Comparison of ENCODE assay signal across 14 cellular contexts in the genomic region with DNA sequence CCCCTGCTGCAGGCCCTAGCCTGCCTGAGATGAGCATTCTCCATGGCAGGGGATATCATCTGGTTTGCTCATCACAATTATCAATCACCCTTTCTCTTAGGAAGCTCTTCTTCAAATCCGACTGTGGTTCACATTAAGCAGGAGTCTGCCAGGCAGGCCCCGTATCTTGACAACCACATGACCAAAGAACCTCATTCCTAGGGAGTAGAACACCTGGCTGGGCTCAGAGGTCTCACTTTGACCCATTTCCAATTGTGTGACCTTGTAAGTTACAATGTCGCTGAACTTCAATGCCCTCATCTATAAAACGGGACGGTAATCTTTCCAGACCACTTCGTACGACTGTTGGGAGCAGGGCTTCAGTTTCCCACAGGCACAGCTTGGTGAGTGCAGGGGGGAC.
A peak's percentile ranks its signal among the peaks of the same experiment; 100 is the strongest.
DNase-seq lines count a peak whose midpoint lies in the region; TF ChIP-seq lines count a peak whose summit lies in the region.
"Had no signal": no experiment of that assay in that cellular context is flagged by ENCODE, and none has a peak within 500 bp of the region (broad histone marks: within the 10 kb centered on the region; RNA-seq: fewer than 3 reads in every experiment).

No MANE protein-coding gene starts in this region.

- no peaks in the 10 kb centered on the region for H3K36me3 Mint-ChIP-seq in brain
- H3K36me3 Mint-ChIP-seq in neural progenitor cell = no peaks in the 10 kb centered on the region
- no peaks in the 10 kb centered on the region for H3K36me3 Mint-ChIP-seq in osteocyte (ENCODE audit: unreplicated experiment)

- H3K4me3 ChIP-seq in neural progenitor cell (no peak overlapping the region), tibial nerve (no peak overlapping the region)
- H3K4me3 ChIP-seq: HAP-1 had no signal

- H3K27ac Mint-ChIP-seq in brain = peak overlapping the region; percentile 16 to 87 (median 45)
- H3K27ac Mint-ChIP-seq in neural progenitor cell = peak overlapping the region; percentile 58
- no peak overlapping the region for H3K27ac Mint-ChIP-seq in osteocyte (ENCODE audit: unreplicated experiment)
- H3K27ac Mint-ChIP-seq: CD4-positive, alpha-beta T cell; HFFc6 had no signal

- no peaks in the 10 kb centered on the region for H3K79me2 ChIP-seq in neural progenitor cell (ENCODE audit: low read depth)

- H3K9me3 ChIP-seq in neural progenitor cell (ENCODE audit: low read depth) (no peaks in the 10 kb centered on the region), tibial nerve (no peaks in the 10 kb centered on the region)
- H3K9me3 ChIP-seq: HAP-1 had no signal

- TF ChIP-seq POLR2A in tibial nerve (IDR thresholded peaks at IDR 0.05) = no peak

- H3K9me3 Mint-ChIP-seq in brain = peaks cover 0 to 13% (median 0%) of the 10 kb centered on the region in 5 experiments
- H3K9me3 Mint-ChIP-seq in neural progenitor cell = no peaks in the 10 kb centered on the region
- H3K9me3 Mint-ChIP-seq in osteocyte (ENCODE audit: unreplicated experiment) = no peaks in the 10 kb centered on the region
- H3K9me3 Mint-ChIP-seq: CD4-positive, alpha-beta T cell; HFFc6 had no signal

- H3K27me3 Mint-ChIP-seq in brain (peaks cover under 1% of the 10 kb centered on the region), neural progenitor cell (ENCODE audit: insufficient read depth, low read depth) (peaks cover 14% of the 10 kb centered on the region), osteocyte (ENCODE audit: unreplicated experiment) (peaks cover 38% of the 10 kb centered on the region)

- H3K36me3 ChIP-seq in neural progenitor cell (no peaks in the 10 kb centered on the region), tibial nerve (no peaks in the 10 kb centered on the region)
- H3K36me3 ChIP-seq: HAP-1 had no signal

- peaks cover 73% of the 10 kb centered on the region for H3K4me1 Mint-ChIP-seq in brain
- H3K4me1 Mint-ChIP-seq in neural progenitor cell = peaks cover 58% of the 10 kb centered on the region
- peaks cover 8% of the 10 kb centered on the region for H3K4me1 Mint-ChIP-seq in osteocyte (ENCODE audit: unreplicated experiment)

- peak; percentile 6 for DNase-seq in activated effector memory CD4-positive, alpha-beta T cell treated with anti-CD3 and anti-CD28 coated beads, Interleukin-2, amount 50 U/mL, for 16 hours
- DNase-seq in activated effector memory CD4-positive, alpha-beta T cell treated with Interleukin-2 at 50 U/mL for 16 hours = no peak
- DNase-seq in neural progenitor cell (ENCODE audit: low spot score) (no peak), retina (peak; percentile 25), tibial nerve (ENCODE audit: low spot score in 2 of 2) (no peak), putamen (ENCODE audit: low spot score) (no peak), osteocyte (ENCODE audit: extremely low spot score, unreplicated experiment) (no peak)
- DNase-seq: Calu3; CD4-positive, alpha-beta T cell; DMS 273 treated with DMSO at 0.1 percent for 48 hours; HFFc6 had no signal

- H3K27ac ChIP-seq in neural progenitor cell (no peak overlapping the region), tibial nerve (no peak overlapping the region)
- H3K27ac ChIP-seq: 22Rv1 had no signal

- H2AFZ ChIP-seq in neural progenitor cell (replicated peaks) = no peak overlapping the region

- no peak overlapping the region for H3K9ac ChIP-seq in neural progenitor cell

- no peak for TF ChIP-seq CTCF in brain (conservative IDR thresholded peaks at IDR 0.05)
- no peak for TF ChIP-seq CTCF in neural progenitor cell (IDR thresholded peaks at IDR 0.05)
- no peak for TF ChIP-seq CTCF in tibial nerve (IDR thresholded peaks at IDR 0.05)
- TF ChIP-seq CTCF in osteocyte (IDR thresholded peaks at IDR 0.05) = no peak

- no peak overlapping the region for H3K4me2 ChIP-seq in neural progenitor cell

- H4K20me1 ChIP-seq in neural progenitor cell (ENCODE audit: low read depth) = no peaks in the 10 kb centered on the region

- no peak for TF ChIP-seq EP300 in tibial nerve (IDR thresholded peaks at IDR 0.05)

- H3K4me3 Mint-ChIP-seq in brain (peak overlapping the region in 1 of 5 experiments; percentile 50), neural progenitor cell (no peak overlapping the region), osteocyte (ENCODE audit: unreplicated experiment) (no peak overlapping the region)
- H3K4me3 Mint-ChIP-seq: CD4-positive, alpha-beta T cell; HFFc6 had no signal

- peaks cover 4% of the 10 kb centered on the region for H3K4me1 ChIP-seq in neural progenitor cell
- no peaks in the 10 kb centered on the region for H3K4me1 ChIP-seq in tibial nerve
- H3K4me1 ChIP-seq: HAP-1 had no signal

- WGBS in tibial nerve, 2 donors = 82% methylated on average over 7 of the region's 7 CpGs

- H3K27me3 ChIP-seq in neural progenitor cell = no peaks in the 10 kb centered on the region
- no peaks in the 10 kb centered on the region for H3K27me3 ChIP-seq in tibial nerve

- H3F3A ChIP-seq in neural progenitor cell (ENCODE audit: low read depth) = no peaks in the 10 kb centered on the region

Comparison
In these comparisons a context has a peak if more than half of its experiments do, and no peak if none do; other contexts are left out.
1. DNase-seq: peak in activated effector memory CD4-positive, alpha-beta T cell treated with anti-CD3 and anti-CD28 coated beads, Interleukin-2, amount 50 U/mL, for 16 hours (single experiment) and retina (single experiment); none in activated effector memory CD4-positive, alpha-beta T cell treated with Interleukin-2 at 50 U/mL for 16 hours (single experiment), neural progenitor cell (single experiment), tibial nerve (0 of 2), putamen (single experiment) and osteocyte (single experiment).